1 cellular context compared by ENCODE assay signal in the genomic region with DNA sequence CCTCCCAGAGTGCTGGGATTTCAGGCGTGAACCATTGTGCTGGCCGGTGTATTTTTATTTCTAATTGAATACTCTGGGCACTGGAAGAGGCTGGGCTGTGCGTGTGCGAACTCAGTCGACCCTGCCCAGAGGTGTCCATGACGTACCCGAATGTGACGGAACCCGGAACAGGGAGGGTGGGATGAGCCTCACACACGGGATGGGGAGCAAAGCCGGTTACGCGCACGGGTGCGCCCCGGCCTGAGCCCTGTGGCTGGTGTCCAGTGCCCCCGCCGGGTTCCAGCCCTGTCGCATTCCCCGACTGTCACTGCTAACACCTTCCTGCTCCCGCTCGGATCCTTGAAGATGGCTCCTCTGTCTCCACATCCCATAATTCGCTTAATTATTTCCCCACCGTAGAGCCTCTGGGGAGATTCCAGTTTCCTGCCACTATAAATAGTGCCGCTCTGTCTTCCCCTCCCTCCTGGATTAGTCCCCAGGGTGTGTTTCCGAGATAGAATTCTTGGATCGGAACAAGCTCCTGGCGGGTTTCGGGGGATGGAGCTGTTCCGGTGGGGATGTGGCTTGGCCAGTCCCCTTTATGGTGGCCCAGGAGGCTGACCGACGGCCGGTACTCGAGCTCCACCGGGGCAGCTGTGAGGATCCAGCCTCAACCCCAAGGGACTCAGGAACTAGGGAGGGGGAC.
TF ChIP-seq lines count a peak whose summit lies in the region.

No MANE protein-coding gene starts in this region.

TF ChIP-seq in IMR-90, 13 proteins besides CTCF, POLR2A, EP300 and RAD21:
- no peak for TF ChIP-seq BHLHE40 (IDR thresholded peaks at IDR 0.05; ENCODE audit: low read depth, low read length)
- TF ChIP-seq MXI1 (IDR thresholded peaks at IDR 0.05; ENCODE audit: borderline replicate concordance, low read depth, low read length) = no peak
- no peak for TF ChIP-seq MAFK (IDR thresholded peaks at IDR 0.05; ENCODE audit: low read depth, low read length)
- TF ChIP-seq, protein P1, sequence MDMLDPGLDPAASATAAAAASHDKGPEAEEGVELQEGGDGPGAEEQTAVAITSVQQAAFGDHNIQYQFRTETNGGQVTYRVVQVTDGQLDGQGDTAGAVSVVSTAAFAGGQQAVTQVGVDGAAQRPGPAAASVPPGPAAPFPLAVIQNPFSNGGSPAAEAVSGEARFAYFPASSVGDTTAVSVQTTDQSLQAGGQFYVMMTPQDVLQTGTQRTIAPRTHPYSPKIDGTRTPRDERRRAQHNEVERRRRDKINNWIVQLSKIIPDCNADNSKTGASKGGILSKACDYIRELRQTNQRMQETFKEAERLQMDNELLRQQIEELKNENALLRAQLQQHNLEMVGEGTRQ (IDR thresholded peaks at IDR 0.05; ENCODE audit: low read depth, low read length) = no peak
- TF ChIP-seq SMC3 (IDR thresholded peaks at IDR 0.05; ENCODE audit: low read depth, low read length) = no peak
- TF ChIP-seq RFX5 (IDR thresholded peaks at IDR 0.05; ENCODE audit: low read depth, low read length) = no peak
- TF ChIP-seq, protein P2, sequence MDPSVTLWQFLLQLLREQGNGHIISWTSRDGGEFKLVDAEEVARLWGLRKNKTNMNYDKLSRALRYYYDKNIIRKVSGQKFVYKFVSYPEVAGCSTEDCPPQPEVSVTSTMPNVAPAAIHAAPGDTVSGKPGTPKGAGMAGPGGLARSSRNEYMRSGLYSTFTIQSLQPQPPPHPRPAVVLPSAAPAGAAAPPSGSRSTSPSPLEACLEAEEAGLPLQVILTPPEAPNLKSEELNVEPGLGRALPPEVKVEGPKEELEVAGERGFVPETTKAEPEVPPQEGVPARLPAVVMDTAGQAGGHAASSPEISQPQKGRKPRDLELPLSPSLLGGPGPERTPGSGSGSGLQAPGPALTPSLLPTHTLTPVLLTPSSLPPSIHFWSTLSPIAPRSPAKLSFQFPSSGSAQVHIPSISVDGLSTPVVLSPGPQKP (IDR thresholded peaks at IDR 0.05; ENCODE audit: borderline replicate concordance, low read depth, low read length) = no peak
- no peak for TF ChIP-seq FOS (IDR thresholded peaks at IDR 0.05; ENCODE audit: low read depth, low read length)
- TF ChIP-seq CEBPB (IDR thresholded peaks at IDR 0.05; ENCODE audit: low read depth, low read length) = no peak
- TF ChIP-seq MAZ (IDR thresholded peaks at IDR 0.05; ENCODE audit: borderline replicate concordance, low read depth, low read length) = no peak
- no peak for TF ChIP-seq CHD1 (IDR thresholded peaks at IDR 0.05; ENCODE audit: low read depth, low read length)
- no peak for TF ChIP-seq RCOR1 (IDR thresholded peaks at IDR 0.05; ENCODE audit: insufficient replicate concordance, low read length)
- no peak for TF ChIP-seq NFE2L2 (IDR thresholded peaks at IDR 0.05; ENCODE audit: low read depth, low read length)
